In genomic region chr15:90892498-90893174, GRCh38 we compare ENCODE assay signal across 18 cellular contexts. TPM values are rescaled to one million over a fixed set of nuclear protein-coding genes. Genes with fewer than 3 reads are reported as not detected.
DNase-seq lines count a peak whose midpoint lies in the region; ATAC-seq and TF ChIP-seq lines count a peak whose summit lies in the region.
"Had no signal": no experiment of that assay in that cellular context is flagged by ENCODE, and none has a peak within 500 bp of the region (broad histone marks: within the 10 kb centered on the region; RNA-seq: fewer than 3 reads in every experiment).

No MANE protein-coding gene starts in this region.

- TF ChIP-seq CTCF in Calu3 (IDR thresholded peaks at IDR 0.05; ENCODE audit: unreplicated experiment) = peak; percentile 25
- no peak for TF ChIP-seq CTCF in neural crest cell (conservative IDR thresholded peaks at IDR 0.05)

- ATAC-seq in activated T-helper 17 cell treated with anti-CD3 and anti-CD28 coated beads, Interleukin-2, amount 50 U/mL, for 72 hours (replicated peaks) = no peak
- no peak for ATAC-seq in HG02981 (IDR thresholded peaks at IDR 0.05; ENCODE audit: unreplicated experiment)
- ATAC-seq: GM12878, SK-N-SH treated with all-trans-retinoic acid at 6 μM for 48 hours had no signal

- CTCF ChIA-PET in Calu3 (lab: Charles Lee) = no interaction called here

- H3K4me3 ChIP-seq in Jurkat, Clone E6-1 (ENCODE audit: low read length) = peak overlapping the region; percentile 90
- H3K4me3 ChIP-seq: GM12878, GM23248 had no signal

- H3K27ac Mint-ChIP-seq in Calu3 (ENCODE audit: unreplicated experiment) = no peak overlapping the region
- peak overlapping the region; percentile 56 for H3K27ac Mint-ChIP-seq in activated T-helper 17 cell treated with anti-CD3 and anti-CD28 coated beads, Interleukin-2, amount 50 U/mL, for 72 hours
- peak overlapping the region; percentile 27 for H3K27ac Mint-ChIP-seq in neural crest cell (ENCODE audit: unreplicated experiment)

- no TSS peak for BruUV-seq in Calu3 (replicated peaks; lab: Mats Ljungman, UMichigan)

- H3K4me1 Mint-ChIP-seq in Calu3 (ENCODE audit: low read depth, unreplicated experiment) (no peaks in the 10 kb centered on the region), neural crest cell (no peaks in the 10 kb centered on the region)
- H3K4me1 Mint-ChIP-seq in activated T-helper 17 cell treated with anti-CD3 and anti-CD28 coated beads, Interleukin-2, amount 50 U/mL, for 72 hours = peaks cover 5% of the 10 kb centered on the region

- H3K9me3 Mint-ChIP-seq in Calu3 (ENCODE audit: low read depth, unreplicated experiment) (no peaks in the 10 kb centered on the region), neural crest cell (no peaks in the 10 kb centered on the region)
- H3K9me3 Mint-ChIP-seq in activated T-helper 17 cell treated with anti-CD3 and anti-CD28 coated beads, Interleukin-2, amount 50 U/mL, for 72 hours = no peaks in the 10 kb centered on the region

- DNase-seq in Calu3 (no peak), neural crest cell (ENCODE audit: low read depth, low spot score) (no peak), HT-29 (ENCODE audit: low spot score) (no peak), DMS 273 (lab: John Stamatoyannopoulos, UW; ENCODE audit: unreplicated experiment) (no peak)
- no peak for DNase-seq in Jurkat, Clone E6-1 (ENCODE audit: low read depth, low spot score)
- DNase-seq: ACHN, DMS 273 treated with DMSO at 0.1 percent for 48 hours, GM23248, HCEC 1CT, NCI-H1436, NCI-H2029, NCI-H345, NCI-H524 treated with DMSO at 0.1 percent for 48 hours, T-helper 1 cell had no signal

- H3K27me3 Mint-ChIP-seq in Calu3 (ENCODE audit: unreplicated experiment) (peaks cover 41% of the 10 kb centered on the region), neural crest cell (ENCODE audit: low read depth) (no peaks in the 10 kb centered on the region)
- no peaks in the 10 kb centered on the region for H3K27me3 Mint-ChIP-seq in activated T-helper 17 cell treated with anti-CD3 and anti-CD28 coated beads, Interleukin-2, amount 50 U/mL, for 72 hours

- no peak overlapping the region for H3K4me3 Mint-ChIP-seq in Calu3 (ENCODE audit: low read depth, unreplicated experiment)
- no peak overlapping the region for H3K4me3 Mint-ChIP-seq in activated T-helper 17 cell treated with anti-CD3 and anti-CD28 coated beads, Interleukin-2, amount 50 U/mL, for 72 hours
- no peak overlapping the region for H3K4me3 Mint-ChIP-seq in neural crest cell

- H3K36me3 Mint-ChIP-seq in Calu3 (ENCODE audit: insufficient read depth, unreplicated experiment) (no peaks in the 10 kb centered on the region), neural crest cell (ENCODE audit: low read depth) (no peaks in the 10 kb centered on the region)
- peaks cover 85% of the 10 kb centered on the region for H3K36me3 Mint-ChIP-seq in activated T-helper 17 cell treated with anti-CD3 and anti-CD28 coated beads, Interleukin-2, amount 50 U/mL, for 72 hours (ENCODE audit: low read depth)

- intact Hi-C loops in Calu3 (cut with micrococcal nuclease; ENCODE audit: unreplicated experiment) = no loop called here

RNA-seq across cellular contexts. Expression of gene FES, which starts 8.3 kb away (rescaled TPM):
- total RNA-seq in Calu3 (2022) = 1.6 and 1.7 TPM in 2 replicates
- 11.6 TPM for polyA plus RNA-seq in Jurkat, Clone E6-1 (2012; ENCODE audit: insufficient read depth, insufficient read length)
- 100 to 1,000 TPM in 1 of 2 donors, 10 to 100 TPM in 1; 98.5 to 122 TPM for total RNA-seq in activated T-helper 17 cell treated with anti-CD3 and anti-CD28 coated beads, Interleukin-2, amount 50 U/mL, for 72 hours
- 2.8 TPM in 2 replicates for total RNA-seq in neural crest cell
- 0.31 and 0.43 TPM in 2 replicates for total RNA-seq in HT-29 (2014; rRNA removed; shearing (Covaris generic))

RNA-seq across cellular contexts. Expression of gene MAN2A2, which starts 10.5 kb away (rescaled TPM):
- total RNA-seq in Calu3 (2022) = 56.1 and 58.5 TPM in 2 replicates
- 98.8 TPM for polyA plus RNA-seq in Jurkat, Clone E6-1 (2012; ENCODE audit: insufficient read depth, insufficient read length)
- total RNA-seq in activated T-helper 17 cell treated with anti-CD3 and anti-CD28 coated beads, Interleukin-2, amount 50 U/mL, for 72 hours = 100 to 1,000 TPM; 121 to 127 TPM
- 78.0 and 81.6 TPM in 2 replicates for total RNA-seq in neural crest cell
- 29.8 and 32.7 TPM in 2 replicates for total RNA-seq in HT-29 (2014; rRNA removed; shearing (Covaris generic))

RNA-seq across cellular contexts. Expression of gene FURIN, which starts 24.2 kb away (rescaled TPM):
- 61.7 and 76.6 TPM in 2 replicates for total RNA-seq in Calu3 (2022)
- polyA plus RNA-seq in Jurkat, Clone E6-1 (2012; ENCODE audit: insufficient read depth, insufficient read length) = 18.5 TPM
- 100 to 1,000 TPM; 605 to 771 TPM for total RNA-seq in activated T-helper 17 cell treated with anti-CD3 and anti-CD28 coated beads, Interleukin-2, amount 50 U/mL, for 72 hours
- total RNA-seq in neural crest cell = 14.8 and 15.7 TPM in 2 replicates
- total RNA-seq in HT-29 (2014; rRNA removed; shearing (Covaris generic)) = 54.5 and 63.4 TPM in 2 replicates

RNA-seq across cellular contexts. Expression of gene HDDC3, which starts 39.7 kb away (rescaled TPM):
- total RNA-seq in Calu3 (2022) = 25.1 and 26.7 TPM in 2 replicates
- polyA plus RNA-seq in Jurkat, Clone E6-1 (2012; ENCODE audit: insufficient read depth, insufficient read length) = 26.4 TPM
- total RNA-seq in activated T-helper 17 cell treated with anti-CD3 and anti-CD28 coated beads, Interleukin-2, amount 50 U/mL, for 72 hours = 10 to 100 TPM; 15.9 to 19.0 TPM
- total RNA-seq in neural crest cell = 15.7 and 16.7 TPM in 2 replicates
- total RNA-seq in HT-29 (2014; rRNA removed; shearing (Covaris generic)) = 41.1 and 45.7 TPM in 2 replicates

RNA-seq across cellular contexts. Expression of gene UNC45A, which starts 42.4 kb away (rescaled TPM):
- 66.5 and 66.7 TPM in 2 replicates for total RNA-seq in Calu3 (2022)
- polyA plus RNA-seq in Jurkat, Clone E6-1 (2012; ENCODE audit: insufficient read depth, insufficient read length) = 53.8 TPM
- total RNA-seq in activated T-helper 17 cell treated with anti-CD3 and anti-CD28 coated beads, Interleukin-2, amount 50 U/mL, for 72 hours = 100 to 1,000 TPM; 101 to 103 TPM
- 65.4 and 73.8 TPM in 2 replicates for total RNA-seq in neural crest cell
- 80.6 and 88.0 TPM in 2 replicates for total RNA-seq in HT-29 (2014; rRNA removed; shearing (Covaris generic))

Comparison
In these comparisons a context has a peak if more than half of its experiments do, and no peak if none do; other contexts are left out.
1. RNA of gene FES, which starts 8.3 kb away (total RNA-seq): 98.5 to 122 TPM in activated T-helper 17 cell treated with anti-CD3 and anti-CD28 coated beads, Interleukin-2, amount 50 U/mL, for 72 hours; 2.8 TPM in neural crest cell, 1.6 to 1.7 TPM in Calu3 and 0.31 to 0.43 TPM in HT-29; every median in the first group is over 10 times any median in the second.